Comparison of ENCODE assay signal across 9 cellular contexts in the genomic region with DNA sequence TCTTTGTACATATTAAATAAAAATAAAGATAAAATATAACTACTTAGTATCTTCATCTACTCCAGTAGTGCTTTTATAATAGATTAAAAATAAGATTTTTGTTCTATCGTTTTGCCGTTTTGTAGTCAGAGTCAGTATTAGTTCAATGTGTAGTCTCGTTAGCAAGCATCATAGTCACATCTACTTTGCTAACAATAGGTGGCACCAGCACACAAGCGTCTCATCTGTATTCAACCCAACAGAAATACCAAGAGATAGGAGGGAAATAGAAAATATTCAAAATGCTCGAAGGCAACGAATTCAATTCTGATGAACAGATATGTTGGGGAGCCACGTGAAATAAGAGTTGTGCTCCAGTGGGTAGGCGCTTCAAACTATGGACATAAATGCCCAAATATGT. TPM values are rescaled to one million over a fixed set of nuclear protein-coding genes. Genes with fewer than 3 reads are reported as not detected.
DNase-seq lines count a peak whose midpoint lies in the region; ATAC-seq and TF ChIP-seq lines count a peak whose summit lies in the region.
"Had no signal": no experiment of that assay in that cellular context is flagged by ENCODE, and none has a peak within 500 bp of the region (broad histone marks: within the 10 kb centered on the region; RNA-seq: fewer than 3 reads in every experiment).

No MANE protein-coding gene starts in this region.

- H2BK12ac ChIP-seq in neuronal stem cell (ENCODE audit: low read length): no peak overlapping the region

- H3K14ac ChIP-seq in neuronal stem cell (ENCODE audit: low read length): no peak overlapping the region

- no peak overlapping the region for H3K9ac ChIP-seq in neuronal stem cell (ENCODE audit: low read depth, low read length, poor library complexity)

- H3K27ac ChIP-seq in neuronal stem cell (replicated peaks; ENCODE audit: low read length): no peak overlapping the region
- H3K27ac ChIP-seq: epithelial cell of prostate had no signal

- no peaks in the 10 kb centered on the region for H3K9me3 ChIP-seq in neuronal stem cell (replicated peaks in 1 of 2; ENCODE audit: control insufficient read depth in 2 of 2, insufficient read depth in 1 of 2, low read depth in 1 of 2, low read length in 2 of 2)

- no peak overlapping the region for H3K4ac ChIP-seq in neuronal stem cell (ENCODE audit: low read length)

- no peaks in the 10 kb centered on the region for H3K79me1 ChIP-seq in neuronal stem cell (ENCODE audit: low read depth, low read length)

- no peaks in the 10 kb centered on the region for H3K4me1 Mint-ChIP-seq in activated T-cell treated with anti-CD3 and anti-CD28 coated beads, Interleukin-2, amount 50 U/mL, for 24 hours (ENCODE audit: low read depth)

- H3K9me3 Mint-ChIP-seq in activated T-cell treated with anti-CD3 and anti-CD28 coated beads, Interleukin-2, amount 50 U/mL, for 24 hours: no peaks in the 10 kb centered on the region

- no peak overlapping the region for H2BK120ac ChIP-seq in neuronal stem cell (ENCODE audit: low read depth, low read length)

- no peaks in the 10 kb centered on the region for H3K4me1 ChIP-seq in neuronal stem cell (ENCODE audit: control insufficient read depth in 2 of 2, insufficient read depth in 1 of 2, low read depth in 1 of 2, low read length in 2 of 2)

- no peak overlapping the region for H3K27ac Mint-ChIP-seq in activated T-cell treated with anti-CD3 and anti-CD28 coated beads, Interleukin-2, amount 50 U/mL, for 24 hours

- H2BK15ac ChIP-seq in neuronal stem cell (ENCODE audit: low read length): no peak overlapping the region

- no peak overlapping the region for H3K4me2 ChIP-seq in neuronal stem cell (ENCODE audit: insufficient read depth, low read length, poor library complexity, severe bottlenecking)

- TF ChIP-seq CTCF in AG09309 (IDR thresholded peaks at IDR 0.05; ENCODE audit: control insufficient read depth, insufficient read depth, low read depth, low read length, missing control alignments) (peak; percentile 63), GM12874 (IDR thresholded peaks at IDR 0.05; ENCODE audit: insufficient read depth, low read depth, low read length) (peak; percentile 39; the same call in 1 of the 2 replicates)

- no peak for ATAC-seq in HG02763 (IDR thresholded peaks at IDR 0.05; ENCODE audit: unreplicated experiment)

- H2AFZ ChIP-seq in neuronal stem cell (ENCODE audit: low read length): no peak overlapping the region

- no peaks in the 10 kb centered on the region for H3K27me3 ChIP-seq in neuronal stem cell (ENCODE audit: control insufficient read depth in 3 of 3, insufficient read depth in 3 of 3, low read depth in 1 of 3, low read length in 3 of 3)

- H3K27me3 Mint-ChIP-seq in activated T-cell treated with anti-CD3 and anti-CD28 coated beads, Interleukin-2, amount 50 U/mL, for 24 hours: peaks cover 3% of the 10 kb centered on the region

- H3K36me3 ChIP-seq in neuronal stem cell (replicated peaks in 1 of 2; ENCODE audit: control insufficient read depth in 2 of 2, insufficient read depth in 2 of 2, low read length in 2 of 2): no peaks in the 10 kb centered on the region

- DNase-seq in AG09309 (ENCODE audit: low read depth) (no peak), NCI-H2107 (lab: John Stamatoyannopoulos, UW) (peak; percentile 20), astrocyte of the hippocampus (ENCODE audit: low read depth, low spot score) (peak; percentile 46), medulla oblongata (ENCODE audit: extremely low spot score) (peak; percentile 18), neuronal stem cell (ENCODE audit: low spot score) (no peak)
- DNase-seq in activated T-cell treated with anti-CD3 and anti-CD28 coated beads, Interleukin-2, amount 50 U/mL, for 24 hours: no peak

- H4K8ac ChIP-seq in neuronal stem cell (ENCODE audit: low read depth, low read length): no peak overlapping the region

- no peak overlapping the region for H3K23ac ChIP-seq in neuronal stem cell (ENCODE audit: low read depth, low read length, poor library complexity)

- H2AK5ac ChIP-seq in neuronal stem cell (ENCODE audit: low read depth, low read length): no peak overlapping the region

- H3K36me3 Mint-ChIP-seq in activated T-cell treated with anti-CD3 and anti-CD28 coated beads, Interleukin-2, amount 50 U/mL, for 24 hours (ENCODE audit: low read depth): no peaks in the 10 kb centered on the region

- no peak overlapping the region for H4K91ac ChIP-seq in neuronal stem cell (ENCODE audit: low read depth, low read length, poor library complexity)

- no CpG with 5 or more reads among the region's 8 CpGs for WGBS in neuronal stem cell (ENCODE audit: extremely low coverage in 2 of 2, insufficient read length in 2 of 2, insufficient replicate concordance in 1 of 2), 2 donors

- H2BK5ac ChIP-seq in neuronal stem cell (ENCODE audit: low read length): no peak overlapping the region

- no peak overlapping the region for H3K4me3 Mint-ChIP-seq in activated T-cell treated with anti-CD3 and anti-CD28 coated beads, Interleukin-2, amount 50 U/mL, for 24 hours

- H3K4me3 ChIP-seq in AG09309 (ENCODE audit: control insufficient read depth, low read depth, low read length) (no peak overlapping the region), neuronal stem cell (ENCODE audit: low read length in 2 of 2) (no peak overlapping the region)

- H3K18ac ChIP-seq in neuronal stem cell (ENCODE audit: low read length): no peak overlapping the region

RNA-seq across cellular contexts. Expression of a gene that starts 21.4 kb away (rescaled TPM):
- 48.7 TPM for polyA plus RNA-seq in neuronal stem cell (2013, experiment 1 of 2)
- polyA plus RNA-seq in neuronal stem cell (2013, experiment 2 of 2): 49.4 TPM

RNA-seq across cellular contexts. Expression of a gene that starts 45.5 kb away (rescaled TPM):
- polyA plus RNA-seq in neuronal stem cell (2013, experiment 1 of 2): 5.6 TPM
- polyA plus RNA-seq in neuronal stem cell (2013, experiment 2 of 2): 5.9 TPM

Comparison
In these comparisons a context has a peak if more than half of its experiments do, and no peak if none do; other contexts are left out.
1. DNase-seq: peak in NCI-H2107 (single experiment), astrocyte of the hippocampus (single experiment) and medulla oblongata (single experiment); none in AG09309 (single experiment), neuronal stem cell (single experiment) and activated T-cell treated with anti-CD3 and anti-CD28 coated beads, Interleukin-2, amount 50 U/mL, for 24 hours (single experiment).